11 cellular contexts compared by ENCODE assay signal in genomic region chr22:42277988-42278776, GRCh38. TPM values are rescaled to one million over a fixed set of nuclear protein-coding genes. Genes with fewer than 3 reads are reported as not detected.
DNase-seq lines count a peak whose midpoint lies in the region; ATAC-seq and TF ChIP-seq lines count a peak whose summit lies in the region.
"Had no signal": no experiment of that assay in that cellular context is flagged by ENCODE, and none has a peak within 500 bp of the region (broad histone marks: within the 10 kb centered on the region; RNA-seq: fewer than 3 reads in every experiment).

No MANE protein-coding gene starts in this region.

- H3K79me2 ChIP-seq in osteoblast (ENCODE audit: insufficient read depth, low read length): no peaks in the 10 kb centered on the region

- in situ Hi-C loops in astrocyte of the cerebellum (cut with HindIII; ENCODE audit: low sequenced_read_pairs): loop anchor here (5.0 kb wide), 1 partner anchor 91 kb away; no protein-coding TSS in a partner anchor

- H2AFZ ChIP-seq in osteoblast (ENCODE audit: low read length): no peak overlapping the region

- POLR2A ChIA-PET in HEK293 (lab: Yijun Ruan, JAX): no interaction called here

- H3K4me2 ChIP-seq in osteoblast (ENCODE audit: insufficient read depth, low read length): no peak overlapping the region

- ATAC-seq in HG02588 (IDR thresholded peaks at IDR 0.05; ENCODE audit: unreplicated experiment) (no peak), GM21447 (IDR thresholded peaks at IDR 0.05; ENCODE audit: unreplicated experiment) (no peak)

- H3K4me1 ChIP-seq in HEK293 (ENCODE audit: control insufficient read depth, insufficient read depth, low read length) (no peaks in the 10 kb centered on the region; the same call in 1 of the 2 replicates), osteoblast (ENCODE audit: insufficient read depth, low read length) (no peaks in the 10 kb centered on the region)
- H3K4me1 ChIP-seq: adrenal gland had no signal

- TF ChIP-seq CTCF in HEK293 (tag by site-specific recombination; IDR thresholded peaks at IDR 0.05) (0 out of 2 replicates have a peak, but pooled peaks have one; percentile 12), astrocyte of the cerebellum (IDR thresholded peaks at IDR 0.05; ENCODE audit: low read depth, low read length, missing control alignments) (peak; percentile 33), osteoblast (IDR thresholded peaks at IDR 0.05; ENCODE audit: extremely low read depth, low read depth, low read length) (no peak)

- H3K36me3 ChIP-seq in HEK293 (ENCODE audit: control insufficient read depth in 2 of 2, insufficient read depth in 1 of 2, low read length in 2 of 2): no peaks in the 10 kb centered on the region
- H3K36me3 ChIP-seq in osteoblast (ENCODE audit: insufficient read depth, low read length): no peaks in the 10 kb centered on the region
- H3K36me3 ChIP-seq: adrenal gland had no signal

- H3K4me3 ChIP-seq in HEK293 (ENCODE audit: low read depth, low read length) (no peak overlapping the region), astrocyte of the cerebellum (ENCODE audit: low read depth, low read length) (no peak overlapping the region), osteoblast (ENCODE audit: insufficient read depth, low read length) (no peak overlapping the region)
- H3K4me3 ChIP-seq: adrenal gland, SK-N-MC had no signal

- peaks cover 8% of the 10 kb centered on the region for H4K20me1 ChIP-seq in osteoblast (ENCODE audit: insufficient read depth, low read length)

- CTCF ChIA-PET in HEK293 (lab: Yijun Ruan, JAX): interaction anchor here (0.6 to 1.6 kb wide), 8 partner anchors 60 to 195 kb away, joined by 3 to 6 read pairs (median 5); no protein-coding TSS in a partner anchor

- DNase-seq in NCI-H2107 treated with DMSO at 0.1 percent for 48 hours (lab: John Stamatoyannopoulos, UW; ENCODE audit: unreplicated experiment) (peak; percentile 35), NCI-H2107 (lab: John Stamatoyannopoulos, UW) (no peak), astrocyte of the cerebellum (ENCODE audit: low read depth) (no peak), osteoblast (ENCODE audit: insufficient read length, low spot score, missing footprints) (peak; percentile 63), activated gamma-delta T cell (lab: John Stamatoyannopoulos, UW) (no peak)
- DNase-seq: CD4-positive, alpha-beta memory T cell had no signal

- H3K9me3 ChIP-seq in HEK293 (ENCODE audit: control insufficient read depth, insufficient read depth, low read depth, low read length) (no peaks in the 10 kb centered on the region), osteoblast (ENCODE audit: low read depth, low read length) (no peaks in the 10 kb centered on the region)
- H3K9me3 ChIP-seq: adrenal gland had no signal

- H3K27me3 ChIP-seq in osteoblast (ENCODE audit: insufficient read depth, low read length): peaks cover 33% of the 10 kb centered on the region
- H3K27me3 ChIP-seq: adrenal gland had no signal

- H3K27ac ChIP-seq in HEK293 (ENCODE audit: extremely low read depth, low read depth, low read length) (no peak overlapping the region), osteoblast (ENCODE audit: low read depth, low read length) (no peak overlapping the region)
- H3K27ac ChIP-seq: adrenal gland, SK-N-MC had no signal

TF ChIP-seq in HEK293, 187 proteins besides CTCF, POLR2A, EP300 and RAD21:
- TF ChIP-seq BCL6B (tag by site-specific recombination; IDR thresholded peaks at IDR 0.05): peak; percentile 45; the same call in 1 of the 2 replicates
- 0 out of 2 replicates have a peak, but pooled peaks have one; percentile 66 for TF ChIP-seq ZNF10 (tag by site-specific recombination; IDR thresholded peaks at IDR 0.05)
- no peak for TF ChIP-seq ZNF175 (tag by site-specific recombination; IDR thresholded peaks at IDR 0.05)
- TF ChIP-seq ZNF280C (tag by site-specific recombination; IDR thresholded peaks at IDR 0.05): no peak
- TF ChIP-seq ZNF184 (tag by site-specific recombination; IDR thresholded peaks at IDR 0.05): no peak
- no peak for TF ChIP-seq ZBTB17 (tag by site-specific recombination; IDR thresholded peaks at IDR 0.05)
- TF ChIP-seq ZSCAN30 (tag by site-specific recombination; IDR thresholded peaks at IDR 0.05): 0 out of 2 replicates have a peak, but pooled peaks have one; percentile 27
- TF ChIP-seq ZNF548 (tag by site-specific recombination; IDR thresholded peaks at IDR 0.05): no peak
- TF ChIP-seq ZNF654 (tag by site-specific recombination; IDR thresholded peaks at IDR 0.05; ENCODE audit: low read depth): 0 out of 2 replicates have a peak, but pooled peaks have one; percentile 11
- TF ChIP-seq WT1 (tag by site-specific recombination; IDR thresholded peaks at IDR 0.05): no peak

RNA-seq across cellular contexts. Expression of gene TCF20, which starts 7.7 kb away (rescaled TPM):
- 30.9 and 35.1 TPM in 2 replicates for total RNA-seq in osteoblast

Comparison
In these comparisons a context has a peak if more than half of its experiments do, and no peak if none do; other contexts are left out.
1. DNase-seq: peak in NCI-H2107 treated with DMSO at 0.1 percent for 48 hours (single experiment) and osteoblast (single experiment); none in NCI-H2107 (single experiment), astrocyte of the cerebellum (single experiment) and activated gamma-delta T cell (single experiment).